In genomic region chr10:128078136-128078969, GRCh38 we compare ENCODE assay signal across 9 cellular contexts. TPM values are rescaled to one million over a fixed set of nuclear protein-coding genes. Genes with fewer than 3 reads are reported as not detected.
DNase-seq lines count a peak whose midpoint lies in the region; ATAC-seq, FAIRE-seq and TF ChIP-seq lines count a peak whose summit lies in the region.
"Had no signal": no experiment of that assay in that cellular context is flagged by ENCODE, and none has a peak within 500 bp of the region (broad histone marks: within the 10 kb centered on the region; RNA-seq: fewer than 3 reads in every experiment).

No MANE protein-coding gene starts in this region.

- DNase-seq in NCI-H2227 (lab: John Stamatoyannopoulos, UW; ENCODE audit: unreplicated experiment) (peak; percentile 38), NCI-H2227 treated with DMSO at 0.1 percent for 48 hours (lab: John Stamatoyannopoulos, UW) (no peak), RWPE2 (ENCODE audit: low spot score) (peak; percentile 47), bronchial epithelial cell (ENCODE audit: low read depth) (peak; percentile 26), HepG2 (ENCODE audit: low spot score) (peak; percentile 28), transverse colon (peak; percentile 41), GM19238 (ENCODE audit: insufficient read length, low spot score) (no peak)

- WGBS in HepG2 (ENCODE audit: low lambda C conversion rate): 0% methylated on average over 7 of the region's 17 CpGs
- WGBS in transverse colon (ENCODE audit: low coverage in 1 of 2), 2 donors: 20 to 72% methylated on average over 3 to 13 of the region's 17 CpGs

- no peak overlapping the region for H3K27ac ChIP-seq in RWPE2 (ENCODE audit: poor library complexity, severe bottlenecking)
- no peak overlapping the region for H3K27ac ChIP-seq in HepG2 (ENCODE audit: extremely low read length, insufficient read depth, low read length)
- no peak overlapping the region for H3K27ac ChIP-seq in transverse colon

- H3K4me3 ChIP-seq in RWPE2 (ENCODE audit: severe bottlenecking) (no peak overlapping the region), bronchial epithelial cell (ENCODE audit: low read depth, low read length) (no peak overlapping the region), HepG2 (replicated peaks in 1 of 3; ENCODE audit: insufficient read depth in 1 of 3, low read depth in 2 of 3, low read length in 3 of 3) (no peak overlapping the region), transverse colon (no peak overlapping the region)

- H3K9me3 ChIP-seq in RWPE2 (ENCODE audit: severe bottlenecking): no peaks in the 10 kb centered on the region
- no peaks in the 10 kb centered on the region for H3K9me3 ChIP-seq in HepG2 (ENCODE audit: low read length)
- no peaks in the 10 kb centered on the region for H3K9me3 ChIP-seq in transverse colon

- H3K4me2 ChIP-seq in HepG2 (ENCODE audit: low read depth, low read length): no peak overlapping the region

- no peak for TF ChIP-seq RAD21 in HepG2 (CRISPR knock-in tag; IDR thresholded peaks at IDR 0.05)

- no peaks in the 10 kb centered on the region for H3K4me1 ChIP-seq in RWPE2 (ENCODE audit: insufficient read depth, poor library complexity, severe bottlenecking)
- no peaks in the 10 kb centered on the region for H3K4me1 ChIP-seq in HepG2 (ENCODE audit: insufficient read depth, low read length)
- H3K4me1 ChIP-seq in transverse colon: no peaks in the 10 kb centered on the region

- TF ChIP-seq CTCF in RWPE2 (IDR thresholded peaks at IDR 0.05; ENCODE audit: poor library complexity, severe bottlenecking) (peak; percentile 77), bronchial epithelial cell (IDR thresholded peaks at IDR 0.05; ENCODE audit: insufficient read depth, low read length, severe bottlenecking) (peak; percentile 74), HepG2 (CRISPR knock-in tag; IDR thresholded peaks at IDR 0.05) (peak; percentile 81), transverse colon (IDR thresholded peaks at IDR 0.05) (peak; percentile 59 to 72 (median 69))

- in situ Hi-C loops in HepG2 (cut with HindIII; ENCODE audit: extremely low pct_ligation_motif_present, low pct_unique_long_range_greater_than_20kb): loop anchor here (25.0 kb wide), 1 partner anchor 459 kb away; no protein-coding TSS in a partner anchor
- in situ Hi-C loops in transverse colon (cut with MboI; ENCODE audit: low pct_ligation_motif_present in 1 of 4, low pct_unique_long_range_greater_than_20kb in 1 of 4, low sequenced_read_pairs in 3 of 4): loop anchor here in 1 of 4 donors (10.0 kb wide), 2 partner anchors 66 to 174 kb away; partner anchors contain the start of gene PTPRE

- POLR2A ChIA-PET in HepG2 (lab: Yijun Ruan, JAX): no interaction called here

- intact Hi-C loops in HepG2 (cut with micrococcal nuclease; ENCODE audit: unreplicated experiment): loop anchor here (5.0 kb wide), 1 partner anchor 134 kb away; no protein-coding TSS in a partner anchor
- intact Hi-C loops in transverse colon (cut with DNase I; ENCODE audit: low total_unique reads): no loop called here

- H3K9ac ChIP-seq in HepG2 (ENCODE audit: insufficient read depth, low read depth, low read length): no peak overlapping the region

- ATAC-seq in HG02798 (IDR thresholded peaks at IDR 0.05; ENCODE audit: poor library complexity, unreplicated experiment) (peak; percentile 57), RWPE2 (ENCODE audit: low read depth) (peak; percentile 80), HepG2 (peak; percentile 97)

- no peak overlapping the region for H2AFZ ChIP-seq in HepG2 (ENCODE audit: low read length)

- H3K36me3 ChIP-seq in RWPE2 (ENCODE audit: low read depth) (peaks cover 72% of the 10 kb centered on the region), bronchial epithelial cell (ENCODE audit: control insufficient read depth, insufficient read depth, low read length) (peaks cover 27% of the 10 kb centered on the region), HepG2 (replicated peaks in 1 of 2; ENCODE audit: control insufficient read depth in 1 of 2, insufficient read depth in 2 of 2, low read length in 2 of 2) (no peaks in the 10 kb centered on the region), transverse colon (peaks cover 0 to 40% (median 3%) of the 10 kb centered on the region in 4 donors)

- TF ChIP-seq POLR2A in HepG2 (IDR thresholded peaks at IDR 0.05; ENCODE audit: insufficient read depth in 1 of 2, low read depth in 2 of 2, low read length in 2 of 2) (no peak), transverse colon (IDR thresholded peaks at IDR 0.05) (no peak)

- no peaks in the 10 kb centered on the region for H4K20me1 ChIP-seq in HepG2 (ENCODE audit: insufficient read depth, low read length)

- CTCF ChIA-PET in HepG2 (lab: Yijun Ruan, JAX; ENCODE audit: low intra/inter-chr PET ratio, low total read pairs): no interaction called here

- TF ChIP-seq EP300 in HepG2 (IDR thresholded peaks at IDR 0.05; ENCODE audit: low read depth in 2 of 2, low read length in 2 of 2) (no peak), HepG2 (CRISPR knock-in tag; IDR thresholded peaks at IDR 0.05; ENCODE audit: borderline replicate concordance) (no peak), transverse colon (IDR thresholded peaks at IDR 0.05; ENCODE audit: low read depth) (no peak)

- FAIRE-seq in bronchial epithelial cell (lab: Jason Lieb, UNC) (no peak), HepG2 (lab: Jason Lieb, UNC) (peak; percentile 54)
- FAIRE-seq: G401.6 had no signal

- no TSS peak for BruUV-seq in HepG2 (replicated peaks; lab: Mats Ljungman, UMichigan)

- H3K27me3 ChIP-seq in RWPE2 (ENCODE audit: insufficient read depth, poor library complexity, severe bottlenecking) (no peaks in the 10 kb centered on the region), bronchial epithelial cell (ENCODE audit: control insufficient read depth, insufficient read depth, low read length) (no peaks in the 10 kb centered on the region), HepG2 (ENCODE audit: control insufficient read depth in 1 of 2, insufficient read depth in 2 of 2, low read length in 2 of 2) (peaks cover 4 to 41% of the 10 kb centered on the region in 2 experiments; a peak in 4 of 5 replicates), transverse colon (no peaks in the 10 kb centered on the region)

- no peaks in the 10 kb centered on the region for H3K79me2 ChIP-seq in HepG2 (ENCODE audit: insufficient read depth, low read length)

TF ChIP-seq in HepG2, 621 proteins besides CTCF, POLR2A, EP300 and RAD21:
- TF ChIP-seq RBFOX2 (IDR thresholded peaks at IDR 0.05; ENCODE audit: low read depth, low read length) (no peak), ADNP (CRISPR knock-in tag; IDR thresholded peaks at IDR 0.05) (no peak), SMC3 (IDR thresholded peaks at IDR 0.05; ENCODE audit: low read length) (peak; percentile 53), ISL2 (CRISPR knock-in tag; IDR thresholded peaks at IDR 0.05) (no peak), NONO (IDR thresholded peaks at IDR 0.05) (no peak), NONO (CRISPR knock-in tag; conservative IDR thresholded peaks at IDR 0.05) (no peak), ZFP36 (IDR thresholded peaks at IDR 0.05; ENCODE audit: borderline replicate concordance, low read depth, low read length, partially characterized antibody) (no peak), ZNF879 (CRISPR knock-in tag; IDR thresholded peaks at IDR 0.05) (no peak), SP1 (IDR thresholded peaks at IDR 0.05) (no peak), SP1 (CRISPR knock-in tag; IDR thresholded peaks at IDR 0.05) (no peak), ZFP90 (CRISPR knock-in tag; IDR thresholded peaks at IDR 0.05; ENCODE audit: borderline replicate concordance) (no peak), STAG1 (CRISPR knock-in tag; IDR thresholded peaks at IDR 0.05) (peak; percentile 70)

RNA-seq across cellular contexts. Expression of gene MKI67, which starts 47.9 kb away (rescaled TPM):
- total RNA-seq in bronchial epithelial cell (0.26 and 0.64 TPM in 2 replicates), HepG2 (2016; rRNA removed; fragmentation: Illumina TruSeq; extraction: Trizol) (22.9 and 54.3 TPM in 2 replicates), transverse colon (10 to 100 TPM in 2 of 4 donors, 1 to 10 TPM in 2; 4.5 to 40.8 (median 8.4) TPM)
- 2.3 and 2.6 TPM in 2 replicates for total RNA-seq in HepG2 (2016; cell fraction: cytosol; rRNA removed; fragmentation: Illumina TruSeq; extraction: Trizol; ENCODE audit: low read depth)
- 19.0 and 47.1 TPM in 2 replicates for total RNA-seq in HepG2 (2016; cell fraction: insoluble cytoplasmic fraction; rRNA removed; fragmentation: Illumina TruSeq; extraction: Trizol)
- 8.0 and 10.9 TPM in 2 replicates for total RNA-seq in HepG2 (2016; cell fraction: membrane; rRNA removed; fragmentation: Illumina TruSeq; extraction: Trizol)
- total RNA-seq in HepG2 (2016; cell fraction: nucleus; rRNA removed; fragmentation: Illumina TruSeq; extraction: Trizol): 63.2 and 64.1 TPM in 2 replicates
- polyA plus RNA-seq in HepG2 (2011; rRNA removed): 4.7 and 6.7 TPM in 2 replicates
- polyA plus RNA-seq in HepG2 (2011; cell fraction: cytosol; rRNA removed): 5.0 and 5.1 TPM in 2 replicates
- 10.0 and 14.1 TPM in 2 replicates for polyA plus RNA-seq in HepG2 (2011; cell fraction: nucleus; rRNA removed)
- 6.6 and 17.1 TPM in 2 replicates for polyA plus RNA-seq in HepG2 (2012)
- polyA plus RNA-seq in HepG2 (2016; cell fraction: cytosol; fragmentation: Illumina TruSeq; extraction: Trizol; ENCODE audit: low read depth): 1.0 and 1.3 TPM in 2 replicates
- polyA plus RNA-seq in HepG2 (2016; cell fraction: insoluble cytoplasmic fraction; fragmentation: Illumina TruSeq; extraction: Trizol; ENCODE audit: low read depth): 49.6 and 59.8 TPM in 2 replicates
- polyA plus RNA-seq in HepG2 (2016; cell fraction: membrane; fragmentation: Illumina TruSeq; extraction: Trizol; ENCODE audit: low read depth): 2.2 and 3.0 TPM in 2 replicates
- 88.9 and 112 TPM in 2 replicates for polyA plus RNA-seq in HepG2 (2016; cell fraction: nucleus; fragmentation: Illumina TruSeq; extraction: Trizol; ENCODE audit: insufficient read depth, low read depth)
- 8.0 and 51.1 TPM in 2 replicates for polyA minus RNA-seq in HepG2 (2011; rRNA and poly(A)+ RNA removed; ENCODE audit: low replicate concordance)
- 16.7 and 21.3 TPM in 2 replicates for polyA minus RNA-seq in HepG2 (2011; cell fraction: cytosol; rRNA and poly(A)+ RNA removed)
- 25.5 and 35.3 TPM in 2 replicates for polyA minus RNA-seq in HepG2 (2011; cell fraction: nucleus; rRNA and poly(A)+ RNA removed)

Comparison
In these comparisons a context has a peak if more than half of its experiments do, and no peak if none do; other contexts are left out.
1. DNase-seq: peak in NCI-H2227 (single experiment), RWPE2 (single experiment), bronchial epithelial cell (single experiment), HepG2 (single experiment) and transverse colon (single experiment); none in NCI-H2227 treated with DMSO at 0.1 percent for 48 hours (single experiment) and GM19238 (single experiment).
2. Peak in every context shown above with its lines, with median percentiles within 50 percentile points of each other: ATAC-seq and CTCF ChIP-seq.